ENCODE assay signal across 25 cellular contexts in the genomic region with DNA sequence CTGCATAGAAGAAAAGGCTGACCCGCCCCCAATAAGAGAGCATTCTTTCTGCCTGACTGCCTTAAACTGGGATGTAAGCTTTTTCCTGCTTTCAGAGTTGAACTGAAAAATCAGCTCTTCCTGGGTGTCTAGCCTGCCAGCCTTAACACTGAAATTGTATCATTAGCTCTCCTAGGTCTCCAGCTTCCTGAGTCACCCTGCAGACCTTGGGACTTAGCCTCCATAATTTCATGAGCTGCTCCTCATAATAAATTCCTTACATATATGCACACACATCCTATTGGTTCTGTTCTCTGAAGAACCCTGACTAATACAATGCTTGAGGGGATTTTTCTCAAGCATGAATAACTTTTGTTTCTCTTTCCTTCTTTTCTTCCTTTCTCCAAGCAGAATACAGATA.
DNase-seq lines count a peak whose midpoint lies in the region; ATAC-seq, FAIRE-seq and TF ChIP-seq lines count a peak whose summit lies in the region.
"Had no signal": no experiment of that assay in that cellular context is flagged by ENCODE, and none has a peak within 500 bp of the region (broad histone marks: within the 10 kb centered on the region; RNA-seq: fewer than 3 reads in every experiment).

No MANE protein-coding gene starts in this region.

- in situ Hi-C loops in ACHN (cut with HindIII; ENCODE audit: low pct_ligation_motif_present, low pct_unique_long_range_greater_than_20kb, low sequenced_read_pairs) (no loop called here), IMR-90 (cut with MboI; ENCODE audit: low sequenced_read_pairs) (no loop called here)

- TF ChIP-seq POLR2A in IMR-90 (IDR thresholded peaks at IDR 0.05; ENCODE audit: low read depth, low read length) (no peak), GM12891 (IDR thresholded peaks at IDR 0.05; ENCODE audit: low read depth, low read length) (no peak)

- CTCF ChIA-PET in IMR-90 (lab: Yijun Ruan, JAX) = interaction anchor here (0.6 to 1.5 kb wide), 6 partner anchors 14 to 258 kb away, joined by 3 to 5 read pairs (median 3); no protein-coding TSS in a partner anchor

- H2BK20ac ChIP-seq in IMR-90 (ENCODE audit: low read depth, low read length) = no peak overlapping the region

- no peak overlapping the region for H2BK5ac ChIP-seq in IMR-90 (ENCODE audit: low read depth, low read length, poor library complexity, severe bottlenecking)

- H3K27ac ChIP-seq in IMR-90 (ENCODE audit: insufficient read depth, low read length) (no peak overlapping the region), aorta (ENCODE audit: low read depth in 1 of 2, low read length in 2 of 2) (no peak overlapping the region)
- H3K27ac ChIP-seq: WERI-Rb-1 had no signal

- TF ChIP-seq CTCF in IMR-90 (conservative IDR thresholded peaks at IDR 0.05; ENCODE audit: low read depth, low read length) = no peak

- H4K5ac ChIP-seq in IMR-90 (ENCODE audit: low read depth, low read length) = no peak overlapping the region

- 100% methylated on average over 1 of the region's 1 CpG; no CpG with 5 or more reads in 1 of the 2 experiments for WGBS in IMR-90 (ENCODE audit: extremely low coverage in 2 of 2, insufficient read length in 1 of 2), 2 experiments
- 86 to 90% methylated on average over 1 of the region's 1 CpG for WGBS in aorta, 2 donors

- H4K91ac ChIP-seq in IMR-90 (ENCODE audit: insufficient read depth, low read depth, low read length) = no peak overlapping the region

- no peak overlapping the region for H2AFZ ChIP-seq in IMR-90 (replicated peaks; ENCODE audit: low read length, poor library complexity)

- no peak overlapping the region for H3K14ac ChIP-seq in IMR-90 (replicated peaks; ENCODE audit: low read depth, low read length)

- POLR2A ChIA-PET in IMR-90 (lab: Charles Lee; ENCODE audit: unreplicated experiment) = no interaction called here

- H4K8ac ChIP-seq in IMR-90 (ENCODE audit: low read depth in 2 of 2, low read length in 2 of 2) = no peak overlapping the region

- intact Hi-C loops in IMR-90 (cut with micrococcal nuclease) = no loop called here
- intact Hi-C loops in aorta (cut with DNase I) = no loop called here

- no peak for TF ChIP-seq RAD21 in IMR-90 (IDR thresholded peaks at IDR 0.05; ENCODE audit: low read length)

- H3K56ac ChIP-seq in IMR-90 (ENCODE audit: extremely low read depth, insufficient read depth, low read length) = no peak overlapping the region

- no peak overlapping the region for H3K4me2 ChIP-seq in IMR-90 (ENCODE audit: low read depth, low read length)
- H3K4me2 ChIP-seq: smooth muscle cell had no signal

- H3K27me3 ChIP-seq in IMR-90 (ENCODE audit: control insufficient read depth, insufficient read depth, low read length) (no peaks in the 10 kb centered on the region; the same call in 1 of the 2 replicates), aorta (ENCODE audit: control insufficient read depth in 1 of 2, insufficient read depth in 2 of 2, low read length in 1 of 2) (no peaks in the 10 kb centered on the region)

- H2AK5ac ChIP-seq in IMR-90 (ENCODE audit: low read depth, low read length) = no peak overlapping the region

- ATAC-seq in IMR-90 (ENCODE audit: low read depth) (no peak), aorta (ENCODE audit: low FRiP score) (no peak)
- ATAC-seq: T-helper 17 cell had no signal

- H3K9me3 ChIP-seq in IMR-90 (ENCODE audit: control insufficient read depth, insufficient read depth, low read length) = no peaks in the 10 kb centered on the region
- H3K9me3 ChIP-seq in aorta (ENCODE audit: control insufficient read depth, low read length) = no peaks in the 10 kb centered on the region

- H2BK120ac ChIP-seq in IMR-90 (ENCODE audit: low read depth, low read length) = no peak overlapping the region

- H3K36me3 ChIP-seq in IMR-90 (ENCODE audit: control insufficient read depth, insufficient read depth, low read length) = no peaks in the 10 kb centered on the region
- H3K36me3 ChIP-seq in aorta (ENCODE audit: control insufficient read depth in 1 of 2, insufficient read depth in 2 of 2, low read length in 1 of 2) = no peaks in the 10 kb centered on the region
- H3K36me3 ChIP-seq: WERI-Rb-1 had no signal

- FAIRE-seq in GM12891 (lab: Jason Lieb, UNC) = no peak
- FAIRE-seq: frontal cortex, kidney had no signal

- H3K4me3 ChIP-seq in IMR-90 (ENCODE audit: insufficient read depth, low read depth, low read length) (no peak overlapping the region), aorta (ENCODE audit: low read length in 2 of 2) (no peak overlapping the region)
- H3K4me3 ChIP-seq: smooth muscle cell had no signal

- H2BK15ac ChIP-seq in IMR-90 (ENCODE audit: low read depth, low read length) = no peak overlapping the region

- no TSS peak for BruUV-seq in IMR-90 (replicated peaks; lab: Mats Ljungman, UMichigan)

- H3K23ac ChIP-seq in IMR-90 (ENCODE audit: low read depth, low read length) = no peak overlapping the region

- no peak overlapping the region for H3K9ac ChIP-seq in IMR-90 (ENCODE audit: low read depth, low read length)

- H3K79me1 ChIP-seq in IMR-90 (ENCODE audit: low read depth in 1 of 2, low read length in 2 of 2) = no peaks in the 10 kb centered on the region

- H4K20me1 ChIP-seq in IMR-90 (ENCODE audit: insufficient read depth, low read length) = no peaks in the 10 kb centered on the region

- H3K9me1 ChIP-seq in IMR-90 (ENCODE audit: insufficient read depth, low read length) = no peaks in the 10 kb centered on the region

- dilution Hi-C loops in IMR-90 (cut with HindIII; ENCODE audit: low sequenced_read_pairs, unreplicated experiment) = no loop called here

- H3K4me1 ChIP-seq in IMR-90 (ENCODE audit: control insufficient read depth, insufficient read depth, low read length) = 0 out of 2 replicates have a peak, but pooled peaks cover 2% of the 10 kb centered on the region
- no peaks in the 10 kb centered on the region for H3K4me1 ChIP-seq in aorta (ENCODE audit: control insufficient read depth in 1 of 2, insufficient read depth in 2 of 2, low read length in 2 of 2)

- no peak overlapping the region for H3K18ac ChIP-seq in IMR-90 (ENCODE audit: low read depth, low read length)

- H3K4ac ChIP-seq in IMR-90 (ENCODE audit: low read depth, low read length) = no peak overlapping the region

- H2AK9ac ChIP-seq in IMR-90 (replicated peaks; ENCODE audit: low read depth, low read length, poor library complexity) = no peak overlapping the region

- DNase-seq in ACHN (peak; percentile 9), IMR-90 (peak; percentile 4), amniotic stem cell (lab: John Stamatoyannopoulos, UW) (peak; percentile 34), islet precursor cell (peak; percentile 65), aorta (no peak), NCI-H1694 treated with DMSO at 0.1 percent for 48 hours (lab: John Stamatoyannopoulos, UW) (no peak), GM12891 (ENCODE audit: insufficient read length, low spot score) (no peak)
- DNase-seq in stimulated activated naive CD4-positive, alpha-beta T cell treated with Interleukin-2 at 50 U/mL for 16 hours (lab: John Stamatoyannopoulos, UW) = no peak
- DNase-seq: activated CD4-positive, alpha-beta T cell treated with anti-CD3 and anti-CD28 coated beads, Interleukin-2, amount 50 U/mL, for 1 hour; activated CD8-positive, alpha-beta memory T cell treated with anti-CD3 and anti-CD28 coated beads, Interleukin-2, amount 50 U/mL, for 4 hours; KG1; kidney; mesendoderm; naive B cell; NCI-H1048; NCI-H187; NCI-H69; occipital lobe; RPMI8226; stimulated activated CD4-positive, alpha-beta T cell treated with anti-CD3 and anti-CD28 coated beads, Interleukin-2, amount 100 ng/mL, for 24 hours; substantia nigra; T-helper 17 cell; WERI-Rb-1 had no signal

TF ChIP-seq in IMR-90, 13 proteins besides CTCF, POLR2A, EP300 and RAD21 (continues in another document):
- TF ChIP-seq MXI1 (IDR thresholded peaks at IDR 0.05; ENCODE audit: borderline replicate concordance, low read depth, low read length) (no peak), SMC3 (IDR thresholded peaks at IDR 0.05; ENCODE audit: low read depth, low read length) (no peak)
- TF ChIP-seq, protein P1, sequence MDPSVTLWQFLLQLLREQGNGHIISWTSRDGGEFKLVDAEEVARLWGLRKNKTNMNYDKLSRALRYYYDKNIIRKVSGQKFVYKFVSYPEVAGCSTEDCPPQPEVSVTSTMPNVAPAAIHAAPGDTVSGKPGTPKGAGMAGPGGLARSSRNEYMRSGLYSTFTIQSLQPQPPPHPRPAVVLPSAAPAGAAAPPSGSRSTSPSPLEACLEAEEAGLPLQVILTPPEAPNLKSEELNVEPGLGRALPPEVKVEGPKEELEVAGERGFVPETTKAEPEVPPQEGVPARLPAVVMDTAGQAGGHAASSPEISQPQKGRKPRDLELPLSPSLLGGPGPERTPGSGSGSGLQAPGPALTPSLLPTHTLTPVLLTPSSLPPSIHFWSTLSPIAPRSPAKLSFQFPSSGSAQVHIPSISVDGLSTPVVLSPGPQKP (IDR thresholded peaks at IDR 0.05; ENCODE audit: borderline replicate concordance, low read depth, low read length) = no peak

TF ChIP-seq in GM12891, 5 proteins besides CTCF, POLR2A, EP300 and RAD21:
- no peak for TF ChIP-seq PAX5 (IDR thresholded peaks at IDR 0.05; ENCODE audit: insufficient read depth, low read length, severe bottlenecking)
- no peak for TF ChIP-seq POU2F2 (IDR thresholded peaks at IDR 0.05; ENCODE audit: low read depth, low read length)
- no peak for TF ChIP-seq POLR2AphosphoS5 (IDR thresholded peaks at IDR 0.05; ENCODE audit: low read depth, low read length)
- no peak for TF ChIP-seq TAF1 (IDR thresholded peaks at IDR 0.05; ENCODE audit: low read depth, low read length)
- no peak for TF ChIP-seq SPI1 (IDR thresholded peaks at IDR 0.05; ENCODE audit: low read depth, low read length)

Comparison
In these comparisons a context has a peak if more than half of its experiments do, and no peak if none do; other contexts are left out.
1. DNase-seq: peak in ACHN (single experiment), IMR-90 (single experiment), amniotic stem cell (single experiment) and islet precursor cell (single experiment); none in aorta (0 of 2), NCI-H1694 treated with DMSO at 0.1 percent for 48 hours (single experiment), stimulated activated naive CD4-positive, alpha-beta T cell treated with Interleukin-2 at 50 U/mL for 16 hours (single experiment) and GM12891 (single experiment).